Comparison of ENCODE assay signal across 8 cellular contexts in the genomic region with DNA sequence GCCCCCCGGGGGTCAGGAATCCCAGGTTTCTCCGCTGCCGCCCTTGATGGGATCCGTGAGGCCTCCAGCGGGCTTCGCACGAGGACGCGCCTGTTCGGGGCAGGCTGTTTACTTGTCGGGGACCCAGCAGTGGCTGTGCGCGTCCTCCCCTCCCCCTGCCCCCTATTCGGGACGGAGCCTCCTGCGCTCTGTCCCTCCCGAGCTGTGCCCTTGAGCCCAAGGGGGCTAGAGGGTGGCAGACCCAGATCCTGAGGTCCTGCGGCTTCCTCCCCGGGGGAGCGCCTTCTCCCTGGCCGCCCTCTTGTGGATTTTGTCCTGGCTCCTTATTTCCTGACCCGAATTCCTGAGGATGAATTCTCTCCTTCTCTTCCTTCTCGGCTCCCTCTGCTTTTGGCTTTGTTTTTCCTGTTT. TPM values are rescaled to one million over a fixed set of nuclear protein-coding genes. Genes with fewer than 3 reads are reported as not detected.
DNase-seq lines count a peak whose midpoint lies in the region; ATAC-seq and TF ChIP-seq lines count a peak whose summit lies in the region.

No MANE protein-coding gene starts in this region.

- H3K36me3 Mint-ChIP-seq in activated CD4-positive, alpha-beta memory T cell treated with anti-CD3 and anti-CD28 coated beads, Interleukin-2, amount 10 ng/mL, durations not matched to agents 7 days and 5 days (ENCODE audit: low read depth), result peaks cover 53% of the 10 kb centered on the region

- peaks cover 2% of the 10 kb centered on the region for H3K4me1 ChIP-seq in parathyroid adenoma

- no peaks in the 10 kb centered on the region for H3K36me3 ChIP-seq in parathyroid adenoma (ENCODE audit: control insufficient read depth, insufficient read depth, low read length)

- peaks cover 63% of the 10 kb centered on the region for H3K4me1 Mint-ChIP-seq in activated CD4-positive, alpha-beta memory T cell treated with anti-CD3 and anti-CD28 coated beads, Interleukin-2, amount 10 ng/mL, durations not matched to agents 7 days and 5 days

- peak overlapping the region; percentile 50 for H3K4me3 ChIP-seq in parathyroid adenoma (ENCODE audit: low read depth, low read length)

- no peak for ATAC-seq in GM19397 (IDR thresholded peaks at IDR 0.05; ENCODE audit: unreplicated experiment)

- H3K27me3 ChIP-seq in parathyroid adenoma (ENCODE audit: control insufficient read depth, insufficient read depth, low read length), result no peaks in the 10 kb centered on the region

- no peaks in the 10 kb centered on the region for H3K9me3 Mint-ChIP-seq in activated CD4-positive, alpha-beta memory T cell treated with anti-CD3 and anti-CD28 coated beads, Interleukin-2, amount 10 ng/mL, durations not matched to agents 7 days and 5 days

- POLR2A ChIA-PET in activated CD4-positive, alpha-beta memory T cell treated with anti-CD3 and anti-CD28 coated beads, Interleukin-2, amount 10 ng/mL, durations not matched to agents 7 days and 5 days (lab: Charles Lee), result interaction anchor here (2.9 to 8.9 kb wide), 4 partner anchors 13 to 62 kb away, joined by 8 to 65 read pairs (median 32); partner anchors contain the start of gene PIK3CD

- H3K4me2 ChIP-seq in parathyroid adenoma (ENCODE audit: low read length), result peak overlapping the region; percentile 66

- peak overlapping the region; percentile 29 for H3K27ac Mint-ChIP-seq in activated CD4-positive, alpha-beta memory T cell treated with anti-CD3 and anti-CD28 coated beads, Interleukin-2, amount 10 ng/mL, durations not matched to agents 7 days and 5 days

- no peak overlapping the region for H3K9ac ChIP-seq in parathyroid adenoma

- H3K4me3 Mint-ChIP-seq in activated CD4-positive, alpha-beta memory T cell treated with anti-CD3 and anti-CD28 coated beads, Interleukin-2, amount 10 ng/mL, durations not matched to agents 7 days and 5 days, result peak overlapping the region; percentile 72

- no peaks in the 10 kb centered on the region for H3K9me3 ChIP-seq in parathyroid adenoma (ENCODE audit: control insufficient read depth, low read length)

- H3K79me2 ChIP-seq in parathyroid adenoma, result no peaks in the 10 kb centered on the region

- DNase-seq in NCI-H748 (lab: John Stamatoyannopoulos, UW; ENCODE audit: unreplicated experiment) (peak; percentile 47), NCI-H748 treated with DMSO at 0.1 percent for 48 hours (lab: John Stamatoyannopoulos, UW) (no peak), foreskin melanocyte (peak; percentile 30), GF-D8 (lab: John Stamatoyannopoulos, UW) (no peak), T-helper 9 cell (no peak)
- DNase-seq in activated CD4-positive, alpha-beta memory T cell treated with anti-CD3 and anti-CD28 coated beads, Interleukin-2, amount 10 ng/mL, durations not matched to agents 7 days and 5 days, result no peak

- CTCF ChIA-PET in activated CD4-positive, alpha-beta memory T cell treated with anti-CD3 and anti-CD28 coated beads, Interleukin-2, amount 10 ng/mL, durations not matched to agents 7 days and 5 days (lab: Charles Lee), result interaction anchor here (1.9 kb wide), 1 partner anchor 13 kb away, joined by 4 read pairs; no protein-coding TSS in a partner anchor

- H3K27me3 Mint-ChIP-seq in activated CD4-positive, alpha-beta memory T cell treated with anti-CD3 and anti-CD28 coated beads, Interleukin-2, amount 10 ng/mL, durations not matched to agents 7 days and 5 days, result no peaks in the 10 kb centered on the region

- no peak for TF ChIP-seq CTCF in parathyroid adenoma (IDR thresholded peaks at IDR 0.05)

- H2AFZ ChIP-seq in parathyroid adenoma, result peak overlapping the region; percentile 44

- H3K27ac ChIP-seq in parathyroid adenoma, result peak overlapping the region; percentile 41

RNA-seq across cellular contexts. Expression of gene PIK3CD, which starts 38.4 kb away (rescaled TPM):
- 100 to 1,000 TPM; 211 to 214 TPM for total RNA-seq in activated CD4-positive, alpha-beta memory T cell treated with anti-CD3 and anti-CD28 coated beads, Interleukin-2, amount 10 ng/mL, durations not matched to agents 7 days and 5 days

Comparison
In these comparisons a context has a peak if more than half of its experiments do, and no peak if none do; other contexts are left out.
1. DNase-seq: peak in NCI-H748 (single experiment) and foreskin melanocyte (single experiment); none in NCI-H748 treated with DMSO at 0.1 percent for 48 hours (single experiment), activated CD4-positive, alpha-beta memory T cell treated with anti-CD3 and anti-CD28 coated beads, Interleukin-2, amount 10 ng/mL, durations not matched to agents 7 days and 5 days (single experiment), GF-D8 (single experiment) and T-helper 9 cell (single experiment).